ENCODE assay signal across 9 cellular contexts in genomic region chr9:70411141-70411929, GRCh38. TPM values are rescaled to one million over a fixed set of nuclear protein-coding genes. Genes with fewer than 3 reads are reported as not detected.
DNase-seq lines count a peak whose midpoint lies in the region; ATAC-seq, FAIRE-seq and TF ChIP-seq lines count a peak whose summit lies in the region.
"Had no signal": no experiment of that assay in that cellular context is flagged by ENCODE, and none has a peak within 500 bp of the region (broad histone marks: within the 10 kb centered on the region; RNA-seq: fewer than 3 reads in every experiment).

No MANE protein-coding gene starts in this region.

- intact Hi-C loops in breast epithelium (cut with DNase I; ENCODE audit: low total_unique reads) = loop anchor here (10.0 kb wide), 1 partner anchor 183 kb away; no protein-coding TSS in a partner anchor
- intact Hi-C loops in kidney (cut with DNase I) = no loop called here

- H3K4me3 ChIP-seq in breast epithelium (peak overlapping the region; percentile 79 to 98 (median 98)), kidney (ENCODE audit: low read length in 2 of 2) (peak overlapping the region; percentile 94 to 98)

- no peak for ATAC-seq in GM18868 (IDR thresholded peaks at IDR 0.05; ENCODE audit: unreplicated experiment)

- H3K27me3 ChIP-seq in breast epithelium = no peaks in the 10 kb centered on the region

- H3K9me3 ChIP-seq in breast epithelium = no peaks in the 10 kb centered on the region
- H3K9me3 ChIP-seq in kidney (ENCODE audit: control insufficient read depth in 1 of 2, low read length in 2 of 2) = no peaks in the 10 kb centered on the region

- H3K27ac ChIP-seq in breast epithelium (peak overlapping the region; percentile 98 to 100), kidney (ENCODE audit: low read depth in 2 of 2, low read length in 2 of 2) (peak overlapping the region; percentile 99 to 100)

- H3K4me1 ChIP-seq in breast epithelium = peaks cover 0 to 19% of the 10 kb centered on the region in 2 donors
- peaks cover 29 to 30% of the 10 kb centered on the region in 2 donors for H3K4me1 ChIP-seq in kidney (ENCODE audit: control insufficient read depth in 1 of 2, insufficient read depth in 1 of 2, low read depth in 1 of 2, low read length in 2 of 2)

- DNase-seq in GM18507 (ENCODE audit: extremely low spot score, insufficient read length, low read depth) (no peak), T-helper 2 cell (peak in 3 of 5 experiments; percentile 15 to 67 (median 58)), breast epithelium (ENCODE audit: low spot score in 2 of 2) (peak in 1 of 2 donors; percentile 65), kidney (peak; percentile 89), NCI-H2029 (lab: John Stamatoyannopoulos, UW) (no peak), KG1 (lab: John Stamatoyannopoulos, UW) (no peak)
- peak; percentile 27 to 32 for DNase-seq in stimulated activated CD4-positive, alpha-beta T cell treated with anti-CD3 and anti-CD28 coated beads, Interleukin-1b, Interleukin-23, amount 100 ng/mL, for 4 hours (ENCODE audit: low read depth in 2 of 2)

- H3K36me3 ChIP-seq in breast epithelium (no peaks in the 10 kb centered on the region), kidney (ENCODE audit: control insufficient read depth in 1 of 2, insufficient read depth in 2 of 2, low read length in 2 of 2) (no peaks in the 10 kb centered on the region)

- no peak for TF ChIP-seq CTCF in breast epithelium (IDR thresholded peaks at IDR 0.05)
- no peak for TF ChIP-seq CTCF in kidney (IDR thresholded peaks at IDR 0.05; ENCODE audit: borderline replicate concordance, extremely low read depth, insufficient read depth)

- peak; percentile 40 for TF ChIP-seq POLR2A in breast epithelium (IDR thresholded peaks at IDR 0.05)

- FAIRE-seq in GM18507 (lab: Jason Lieb, UNC) (peak; percentile 18), kidney (lab: Jason Lieb, UNC) (no peak)
- FAIRE-seq: TTC549 had no signal

- peak overlapping the region; percentile 97 to 100 for H3K9ac ChIP-seq in kidney (ENCODE audit: low read length in 2 of 2)

RNA-seq across cellular contexts. Expression of gene KLF9, which starts 3.1 kb away (rescaled TPM):
- total RNA-seq in breast epithelium (100 to 1,000 TPM; 129 to 223 (median 206) TPM), kidney (100 TPM)
- polyA plus RNA-seq in kidney (ENCODE audit: insufficient read depth, low read depth, low replicate concordance) = 23.5 TPM

Comparison
In these comparisons a context has a peak if more than half of its experiments do, and no peak if none do; other contexts are left out.
1. DNase-seq: peak in T-helper 2 cell (3 of 5), kidney (single experiment) and stimulated activated CD4-positive, alpha-beta T cell treated with anti-CD3 and anti-CD28 coated beads, Interleukin-1b, Interleukin-23, amount 100 ng/mL, for 4 hours (2 of 2); none in GM18507 (single experiment), NCI-H2029 (single experiment) and KG1 (single experiment).